In the genomic region with DNA sequence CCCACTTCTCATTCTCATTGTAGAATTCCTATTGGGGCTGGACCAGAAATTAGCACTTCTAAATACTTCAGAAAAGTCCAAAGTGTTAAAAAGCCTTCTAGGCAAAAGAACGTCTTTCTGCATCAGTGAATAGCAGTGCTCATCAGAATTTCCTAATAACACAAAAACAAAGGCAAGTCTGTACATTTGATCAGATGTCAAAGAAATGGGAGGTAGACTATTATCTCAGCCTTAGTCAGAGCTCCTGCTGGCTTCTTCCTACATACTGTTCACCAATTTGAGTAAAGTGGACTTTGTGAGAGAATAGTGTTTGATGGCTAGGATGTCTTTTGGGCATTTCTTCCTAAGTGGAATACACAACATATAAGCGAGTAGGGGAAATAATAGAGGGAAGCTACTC, we compare ENCODE assay signal across 28 cellular contexts. TPM values are rescaled to one million over a fixed set of nuclear protein-coding genes. Genes with fewer than 3 reads are reported as not detected.
"Had no signal": no experiment of that assay in that cellular context is flagged by ENCODE, and none has a peak within 500 bp of the region (broad histone marks: within the 10 kb centered on the region; RNA-seq: fewer than 3 reads in every experiment).

No MANE protein-coding gene starts in this region.

- H3K9me3 ChIP-seq: adrenal gland, body of pancreas, Peyer's patch had no signal

- H3K27me3 ChIP-seq: body of pancreas, cardiac muscle cell, Peyer's patch had no signal

- DNase-seq: activated CD4-positive, alpha-beta T cell treated with anti-CD3 and anti-CD28 coated beads for 48 hours; activated CD4-positive, alpha-beta T cell treated with anti-CD3 and anti-CD28 coated beads, Interleukin-2, amount 50 U/mL, for 4 hours; activated CD4-positive, CD25-positive, alpha-beta regulatory T cell treated with anti-CD3 and anti-CD28 coated beads, Interleukin-2, amount 50 U/mL, for 72 hours; activated CD8-positive, alpha-beta memory T cell treated with anti-CD3 and anti-CD28 coated beads, Interleukin-2, amount 50 U/mL, for 48 hours; activated CD8-positive, alpha-beta T cell treated with anti-CD3 and anti-CD28 coated beads, Interleukin-2, amount 10 ng/mL, durations not matched to agents 7 days and 5 days; activated naive CD4-positive, alpha-beta T cell treated with anti-CD3 and anti-CD28 coated beads, Interleukin-2, amount 50 U/mL, for 16 hours; activated naive CD8-positive, alpha-beta T cell treated with anti-CD3 and anti-CD28 coated beads, Interleukin-2, amount 10 ng/mL, durations not matched to agents 7 days and 5 days; activated T-cell treated with anti-CD3 and anti-CD28 coated beads, Interleukin-2, amount 50 U/mL, for 1 hour; adrenal gland; anterior cingulate cortex; body of pancreas; cerebellar nuclear complex; Kasumi-1; KBM-7; NCI-H1092; NCI-H1417; NCI-H1930; NCI-H2171 treated with DMSO at 0.1 percent for 48 hours; NCI-H345; NCI-H510A; NCI-H526 treated with DMSO at 0.1 percent for 48 hours; NCI-H82; Peyer's patch; SHP77 treated with DMSO at 0.1 percent for 48 hours had no signal

- H3K4me1 ChIP-seq: adrenal gland, body of pancreas, Peyer's patch had no signal

- H3K4me3 Mint-ChIP-seq: activated CD8-positive, alpha-beta T cell treated with anti-CD3 and anti-CD28 coated beads, Interleukin-2, amount 10 ng/mL, durations not matched to agents 7 days and 5 days; activated naive CD8-positive, alpha-beta T cell treated with anti-CD3 and anti-CD28 coated beads, Interleukin-2, amount 10 ng/mL, durations not matched to agents 7 days and 5 days; T-helper 1 cell treated with Interleukin-12 subunit alpha and Interleukin-12 subunit beta and Interleukin-4 antibody, amounts not matched to agents 30 μg/mL and 1 μg/mL, for 36 hours had no signal

- H3K36me3 ChIP-seq: adrenal gland, cardiac muscle cell, Peyer's patch had no signal

- ATAC-seq: activated CD8-positive, alpha-beta T cell treated with anti-CD3 and anti-CD28 coated beads, Interleukin-2, amount 10 ng/mL, durations not matched to agents 7 days and 5 days; body of pancreas had no signal

- H3K27ac ChIP-seq: adrenal gland, body of pancreas, cardiac muscle cell, Peyer's patch had no signal

- H3K27ac Mint-ChIP-seq: activated CD8-positive, alpha-beta T cell treated with anti-CD3 and anti-CD28 coated beads, Interleukin-2, amount 10 ng/mL, durations not matched to agents 7 days and 5 days; activated naive CD8-positive, alpha-beta T cell treated with anti-CD3 and anti-CD28 coated beads, Interleukin-2, amount 10 ng/mL, durations not matched to agents 7 days and 5 days; T-helper 1 cell treated with Interleukin-12 subunit alpha and Interleukin-12 subunit beta and Interleukin-4 antibody, amounts not matched to agents 30 μg/mL and 1 μg/mL, for 36 hours had no signal

- H3K4me3 ChIP-seq: adrenal gland, body of pancreas, cardiac muscle cell, Peyer's patch had no signal

- H3K4me1 Mint-ChIP-seq: activated naive CD8-positive, alpha-beta T cell treated with anti-CD3 and anti-CD28 coated beads, Interleukin-2, amount 10 ng/mL, durations not matched to agents 7 days and 5 days had no signal

RNA-seq across cellular contexts. Expression of a gene that starts 48.7 kb away (rescaled TPM):
- total RNA-seq: adrenal gland, body of pancreas, cardiac muscle cell, OCI-LY7, Peyer's patch, SK-MEL-5 had no signal
- polyA plus RNA-seq: adrenal gland, cardiac muscle cell had no signal
